ENCODE assay signal across 12 cellular contexts in the genomic region with DNA sequence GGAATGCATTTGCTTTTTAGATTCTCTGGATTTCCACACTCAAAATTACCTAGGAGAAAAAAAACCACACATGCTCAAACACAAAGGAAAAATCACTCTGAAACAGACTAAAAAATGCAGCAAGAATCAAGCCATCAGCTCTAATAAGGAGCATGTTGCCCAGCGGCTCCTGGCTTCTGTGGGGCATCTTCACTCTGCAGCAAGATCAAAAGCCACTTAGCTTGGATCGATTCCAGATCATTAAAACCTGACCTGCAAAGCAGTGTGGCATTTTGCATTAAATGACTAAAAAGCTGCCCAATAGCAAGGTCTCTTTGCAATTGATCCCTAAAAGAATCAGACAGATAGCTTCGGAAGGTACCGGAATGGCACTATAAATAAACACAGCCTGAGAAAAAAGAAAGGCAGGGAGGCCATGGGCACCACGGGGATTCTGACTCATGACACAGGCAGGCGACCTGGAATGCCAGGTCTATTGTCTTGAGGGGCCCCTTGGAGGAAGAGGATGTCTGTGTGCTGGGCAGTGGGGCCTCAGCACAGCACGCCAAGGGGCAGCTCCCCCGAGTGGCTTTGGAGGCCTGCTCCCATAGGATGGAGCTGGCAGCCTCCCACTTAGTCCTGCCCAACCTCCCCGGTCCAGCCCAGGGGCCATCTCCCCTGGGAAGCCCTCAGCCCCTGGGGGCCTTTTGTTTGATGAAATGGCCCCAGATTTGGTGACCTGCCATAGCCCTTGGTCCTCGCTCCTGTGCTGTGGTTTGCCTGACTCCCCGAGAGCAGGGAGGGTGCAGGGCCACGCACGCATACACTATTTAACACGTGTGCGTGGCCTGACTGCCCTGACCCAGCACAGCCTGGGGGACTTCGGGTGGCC. TPM values are rescaled to one million over a fixed set of nuclear protein-coding genes. Genes with fewer than 3 reads are reported as not detected.
A peak's percentile ranks its signal among the peaks of the same experiment; 100 is the strongest.
DNase-seq lines count a peak whose midpoint lies in the region; ATAC-seq, FAIRE-seq and TF ChIP-seq lines count a peak whose summit lies in the region.
"Had no signal": no experiment of that assay in that cellular context is flagged by ENCODE, and none has a peak within 500 bp of the region (broad histone marks: within the 10 kb centered on the region; RNA-seq: fewer than 3 reads in every experiment).

No MANE protein-coding gene starts in this region.

- H3K27me3 ChIP-seq in K562 (ENCODE audit: control insufficient read depth in 2 of 2, insufficient read depth in 2 of 2, low read length in 2 of 2) = no peaks in the 10 kb centered on the region

- H3K36me3 ChIP-seq in K562 (ENCODE audit: control insufficient read depth, insufficient read depth, low read length) = peaks cover 90% of the 10 kb centered on the region; the same call in 2 of the 3 replicates

- POLR2A ChIA-PET in A549 (lab: Yijun Ruan, JAX) = no interaction called here
- POLR2A ChIA-PET in K562 (lab: Yijun Ruan, JAX) = interaction anchor here (0.6 to 7.0 kb wide), 6 partner anchors 10 to 250 kb away, joined by 3 to 36 read pairs (median 3); no protein-coding TSS in a partner anchor

- H3K27ac ChIP-seq in A549 = peak overlapping the region; percentile 75 to 87
- H3K27ac ChIP-seq in K562 (ENCODE audit: extremely low read depth, low read depth, low read length) = no peak overlapping the region

- intact Hi-C loops in K562 (cut with micrococcal nuclease) = no loop called here

- H3K4me3 Mint-ChIP-seq in natural killer cell treated with Interleukin-12 subunit alpha and Interleukin-12 subunit beta and Interleukin-15 and Interleukin-18, amount 100 ng/mL, for 72 hours = no peak overlapping the region

- H2AFZ ChIP-seq in K562 (ENCODE audit: low read depth, low read length) = no peak overlapping the region

- TF ChIP-seq CTCF in A549 (IDR thresholded peaks at IDR 0.05) = no peak
- no peak for TF ChIP-seq CTCF in K562 (IDR thresholded peaks at IDR 0.05 in 2 of 3, conservative IDR thresholded peaks at IDR 0.05 in 1 of 3; ENCODE audit: insufficient read depth in 2 of 3, low read depth in 1 of 3, low read length in 3 of 3)

- CTCF ChIA-PET in A549 (lab: Yijun Ruan, JAX) (interaction anchor here (0.6 to 6.7 kb wide), 5 partner anchors 12 to 437 kb away, joined by 3 to 62 read pairs (median 6); no protein-coding TSS in a partner anchor), K562 (lab: Yijun Ruan, JAX; ENCODE audit: low intra/inter-chr PET ratio) (interaction anchor here (0.6 kb wide), 1 partner anchor 17 kb away, joined by 3 read pairs; no protein-coding TSS in a partner anchor)

- no peak overlapping the region for H3K4me3 ChIP-seq in A549
- no peak overlapping the region for H3K4me3 ChIP-seq in K562

- no peaks in the 10 kb centered on the region for H3K27me3 Mint-ChIP-seq in natural killer cell treated with Interleukin-12 subunit alpha and Interleukin-12 subunit beta and Interleukin-15 and Interleukin-18, amount 100 ng/mL, for 72 hours

- H3K36me3 Mint-ChIP-seq in natural killer cell treated with Interleukin-12 subunit alpha and Interleukin-12 subunit beta and Interleukin-15 and Interleukin-18, amount 100 ng/mL, for 72 hours = peaks cover 23% of the 10 kb centered on the region

- peaks cover 4% of the 10 kb centered on the region; the same call in 1 of the 3 replicates for H3K79me2 ChIP-seq in K562 (ENCODE audit: control insufficient read depth, insufficient read depth, low read length)

- WGBS in A549 (ENCODE audit: missing lambda C conversion rate) = 24% methylated on average over 13 of the region's 16 CpGs
- WGBS in K562 (ENCODE audit: insufficient coverage, low coverage, missing lambda C conversion rate) = 81% methylated on average over 16 of the region's 16 CpGs

- no peak for FAIRE-seq in A549 (lab: Jason Lieb, UNC)
- no peak for FAIRE-seq in K562 (lab: Jason Lieb, UNC)

- no peaks in the 10 kb centered on the region for H3K9me3 Mint-ChIP-seq in natural killer cell treated with Interleukin-12 subunit alpha and Interleukin-12 subunit beta and Interleukin-15 and Interleukin-18, amount 100 ng/mL, for 72 hours

- no peaks in the 10 kb centered on the region for H4K20me1 ChIP-seq in K562 (replicated peaks; ENCODE audit: control insufficient read depth, insufficient read depth, low read length)

- H3K4me1 Mint-ChIP-seq in natural killer cell treated with Interleukin-12 subunit alpha and Interleukin-12 subunit beta and Interleukin-15 and Interleukin-18, amount 100 ng/mL, for 72 hours (ENCODE audit: low read depth in 2 of 2) = peaks cover 23 to 25% of the 10 kb centered on the region in 2 donors

- TF ChIP-seq RAD21 in A549 (conservative IDR thresholded peaks at IDR 0.05 in 1 of 2, IDR thresholded peaks at IDR 0.05 in 1 of 2) (no peak), K562 (CRISPR knock-in tag; conservative IDR thresholded peaks at IDR 0.05 in 1 of 2, IDR thresholded peaks at IDR 0.05 in 1 of 2) (no peak)

- in situ Hi-C loops in K562 (cut with MboI) = no loop called here

- H3K9me3 ChIP-seq in A549 (no peaks in the 10 kb centered on the region), K562 (replicated peaks; ENCODE audit: control insufficient read depth, insufficient read depth, low read depth, low read length) (no peaks in the 10 kb centered on the region)

- H3K27ac Mint-ChIP-seq in natural killer cell treated with Interleukin-12 subunit alpha and Interleukin-12 subunit beta and Interleukin-15 and Interleukin-18, amount 100 ng/mL, for 72 hours = no peak overlapping the region

- H3K4me2 ChIP-seq in A549 = peak overlapping the region; percentile 78
- no peak overlapping the region for H3K4me2 ChIP-seq in K562 (ENCODE audit: insufficient read depth, low read length)

- ATAC-seq in A549 (peak; percentile 82 to 89), K562 (no peak), HG03432 (IDR thresholded peaks at IDR 0.05; ENCODE audit: unreplicated experiment) (no peak), HG03025 (IDR thresholded peaks at IDR 0.05; ENCODE audit: low FRiP score, unreplicated experiment) (no peak)
- ATAC-seq in natural killer cell treated with Interleukin-12 subunit alpha and Interleukin-12 subunit beta and Interleukin-15 and Interleukin-18, amount 100 ng/mL, for 72 hours = no peak

- peak overlapping the region in 1 of 2 experiments; percentile 26; a peak in 1 of 4 replicates for H3K9ac ChIP-seq in K562 (ENCODE audit: insufficient read depth in 1 of 2, low read depth in 2 of 2, low read length in 2 of 2)

- H3K4me1 ChIP-seq in A549 (peaks cover 29% of the 10 kb centered on the region), K562 (replicated peaks in 1 of 2; ENCODE audit: control insufficient read depth in 2 of 2, insufficient read depth in 2 of 2, low read length in 2 of 2) (peaks cover 0 to 5% of the 10 kb centered on the region in 2 experiments; a peak in 1 of 5 replicates)

- no TSS peak for BruUV-seq in K562 (replicated peaks; lab: Mats Ljungman, UMichigan)

- DNase-seq in A549 (ENCODE audit: low read depth in 1 of 2, low spot score in 1 of 2) = peak; percentile 59 to 69
- DNase-seq in HPDE6-E6E7 (ENCODE audit: extremely low spot score) = peak; percentile 42
- no peak for DNase-seq in K562 (ENCODE audit: extremely low read depth in 1 of 4, low spot score in 3 of 4)
- peak; percentile 83 for DNase-seq in iPS-NIHi11 (ENCODE audit: low spot score)
- no peak for DNase-seq in stimulated activated CD4-positive, alpha-beta T cell treated with anti-CD3 and anti-CD28 coated beads, Interleukin-4, amount 100 ng/mL, for 4 hours
- no peak for DNase-seq in natural killer cell treated with Interleukin-12 subunit alpha and Interleukin-12 subunit beta and Interleukin-15 and Interleukin-18, amount 100 ng/mL, for 72 hours (ENCODE audit: low spot score)
- DNase-seq: amniotic stem cell; NCI-H2171; stimulated activated CD4-positive, alpha-beta T cell treated with anti-CD3 and anti-CD28 coated beads, Interleukin-4, amount 100 ng/mL, for 1 hour had no signal

- TF ChIP-seq POLR2A in A549 (IDR thresholded peaks at IDR 0.05; ENCODE audit: low read length) (no peak), K562 (conservative IDR thresholded peaks at IDR 0.05) (no peak)

- no peaks in the 10 kb centered on the region for H3K9me1 ChIP-seq in K562 (ENCODE audit: control insufficient read depth, insufficient read depth, low read length)

- TF ChIP-seq EP300 in A549 (IDR thresholded peaks at IDR 0.05) (no peak), K562 (IDR thresholded peaks at IDR 0.05; ENCODE audit: low read length) (no peak)

RNA-seq across cellular contexts. Expression of a gene that starts 7.6 kb away (rescaled TPM):
- polyA plus RNA-seq in A549 (2011; rRNA removed) (43.2 and 53.0 TPM in 2 replicates), A549 (2017; fragmentation: RNase III; extraction: RNeasy Plus Mini Kit Qiagen cat#74134 plus additional on column Dnase treatment) (44.1 to 48.8 TPM (median 48.3 TPM) in 3 replicates), K562 (2011; rRNA removed) (46.3 and 50.4 TPM in 2 replicates), K562 (2014; fragmentation: Illumina TruSeq; extraction: Trizol) (26.4 and 26.7 TPM in 2 replicates), K562 (2014; fragmentation: Nextera tagmentation; extraction: Ambion mirVana) (under 1 TPM; 0.32 to 0.37 TPM), K562 (2014; rRNA removed) (34.3 and 41.4 TPM in 2 replicates)
- polyA plus RNA-seq in A549 (2012; cell fraction: cytosol; rRNA removed) = 32.8 and 35.7 TPM in 2 replicates
- 64.8 and 72.6 TPM in 2 replicates for polyA plus RNA-seq in A549 (2012; cell fraction: nucleus; rRNA removed)
- 40.6 and 49.4 TPM in 2 replicates for polyA minus RNA-seq in A549 (2011; rRNA and poly(A)+ RNA removed)
- 110 and 155 TPM in 2 replicates for total RNA-seq in K562 (2011; cell fraction: chromatin; rRNA removed; ENCODE audit: low replicate concordance)
- 95.4 and 123 TPM in 2 replicates for total RNA-seq in K562 (2011; cell fraction: nucleolus; rRNA removed)
- total RNA-seq in K562 (2011; cell fraction: nucleoplasm; rRNA removed) = 110 and 121 TPM in 2 replicates
- total RNA-seq in K562 (2014; rRNA removed) (30.8 and 42.0 TPM in 2 replicates), K562 (2014; rRNA removed; fragmentation: Illumina TruSeq; extraction: Trizol) (24.3 and 28.2 TPM in 2 replicates), K562 (2015; rRNA removed; fragmentation: Illumina TruSeq; extraction: Trizol) (36.4 and 44.5 TPM in 2 replicates), K562 (2021) (36.4 and 42.6 TPM in 2 replicates)
- polyA plus RNA-seq in K562 (2011; cell fraction: cytosol; rRNA removed) = 30.6 and 34.6 TPM in 2 replicates
- polyA plus RNA-seq in K562 (2011; cell fraction: nucleus; rRNA removed) = 121 and 133 TPM in 2 replicates
- polyA plus RNA-seq in K562 (2012) = 30.2 and 57.3 TPM in 2 replicates
- 32.2 and 37.5 TPM in 2 replicates for polyA minus RNA-seq in K562 (2011; rRNA and poly(A)+ RNA removed)
- polyA minus RNA-seq in K562 (2011; cell fraction: cytosol; rRNA and poly(A)+ RNA removed) = 16.3 and 23.9 TPM in 2 replicates
- 53.7 and 96.3 TPM in 2 replicates for polyA minus RNA-seq in K562 (2011; cell fraction: nucleus; rRNA and poly(A)+ RNA removed)
- total RNA-seq in natural killer cell treated with Interleukin-12 subunit alpha and Interleukin-12 subunit beta and Interleukin-15 and Interleukin-18, amount 100 ng/mL, for 72 hours = 10 to 100 TPM; 62.1 to 67.6 TPM

RNA-seq across cellular contexts. Expression of a gene that starts 22.5 kb away (rescaled TPM):
- polyA plus RNA-seq in A549 (2011; rRNA removed) (not detected in 2 replicates), A549 (2017; fragmentation: RNase III; extraction: RNeasy Plus Mini Kit Qiagen cat#74134 plus additional on column Dnase treatment) (not detected in 3 replicates), K562 (2011; rRNA removed) (not detected in 2 replicates), K562 (2014; fragmentation: Illumina TruSeq; extraction: Trizol) (not detected in 2 replicates), K562 (2014; fragmentation: Nextera tagmentation; extraction: Ambion mirVana) (not detected), K562 (2014; rRNA removed) (not detected in 2 replicates)
- polyA plus RNA-seq in A549 (2012; cell fraction: cytosol; rRNA removed) = not detected in 2 replicates
- polyA plus RNA-seq in A549 (2012; cell fraction: nucleus; rRNA removed) = not detected in 2 replicates
- not detected in 2 replicates for polyA minus RNA-seq in A549 (2011; rRNA and poly(A)+ RNA removed)
- not detected in 2 replicates for total RNA-seq in K562 (2011; cell fraction: chromatin; rRNA removed; ENCODE audit: low replicate concordance)
- not detected in 2 replicates for total RNA-seq in K562 (2011; cell fraction: nucleolus; rRNA removed)
- total RNA-seq in K562 (2011; cell fraction: nucleoplasm; rRNA removed) = not detected in 2 replicates
- total RNA-seq in K562 (2014; rRNA removed) (not detected in 2 replicates), K562 (2014; rRNA removed; fragmentation: Illumina TruSeq; extraction: Trizol) (not detected in 2 replicates), K562 (2015; rRNA removed; fragmentation: Illumina TruSeq; extraction: Trizol) (not detected in 2 replicates), K562 (2021) (not detected in 2 replicates)
- not detected in 2 replicates for polyA plus RNA-seq in K562 (2011; cell fraction: cytosol; rRNA removed)
- polyA plus RNA-seq in K562 (2011; cell fraction: nucleus; rRNA removed) = not detected in 2 replicates
- polyA plus RNA-seq in K562 (2012) = not detected in 2 replicates
- polyA minus RNA-seq in K562 (2011; rRNA and poly(A)+ RNA removed) = not detected in 2 replicates
- not detected in 2 replicates for polyA minus RNA-seq in K562 (2011; cell fraction: cytosol; rRNA and poly(A)+ RNA removed)
- not detected in 2 replicates for polyA minus RNA-seq in K562 (2011; cell fraction: nucleus; rRNA and poly(A)+ RNA removed)
- not detected for total RNA-seq in natural killer cell treated with Interleukin-12 subunit alpha and Interleukin-12 subunit beta and Interleukin-15 and Interleukin-18, amount 100 ng/mL, for 72 hours
- total RNA-seq: liver had no signal
- polyA plus RNA-seq: liver had no signal

RNA-seq across cellular contexts. Expression of a gene that starts 34.6 kb away (rescaled TPM):
- polyA plus RNA-seq in A549 (2011; rRNA removed) (0.11 and 0.12 TPM in 2 replicates), A549 (2017; fragmentation: RNase III; extraction: RNeasy Plus Mini Kit Qiagen cat#74134 plus additional on column Dnase treatment) (0.03 to 0.20 TPM (median 0.07 TPM) in 3 replicates), K562 (2011; rRNA removed) (not detected in 2 replicates), K562 (2014; fragmentation: Illumina TruSeq; extraction: Trizol) (not detected in 2 replicates), K562 (2014; fragmentation: Nextera tagmentation; extraction: Ambion mirVana) (not detected), K562 (2014; rRNA removed) (not detected in 2 replicates)
- polyA plus RNA-seq in A549 (2012; cell fraction: cytosol; rRNA removed) = 0.04 and 0.05 TPM in 2 replicates
- polyA plus RNA-seq in A549 (2012; cell fraction: nucleus; rRNA removed) = 0.08 and 0.12 TPM in 2 replicates
- not detected in 2 replicates for polyA minus RNA-seq in A549 (2011; rRNA and poly(A)+ RNA removed)
- total RNA-seq in K562 (2011; cell fraction: chromatin; rRNA removed; ENCODE audit: low replicate concordance) = not detected in 2 replicates
- total RNA-seq in K562 (2011; cell fraction: nucleolus; rRNA removed) = not detected in 2 replicates
- total RNA-seq in K562 (2011; cell fraction: nucleoplasm; rRNA removed) = not detected in 2 replicates
- total RNA-seq in K562 (2014; rRNA removed) (not detected in 2 replicates), K562 (2014; rRNA removed; fragmentation: Illumina TruSeq; extraction: Trizol) (not detected in 2 replicates), K562 (2015; rRNA removed; fragmentation: Illumina TruSeq; extraction: Trizol) (not detected in 2 replicates), K562 (2021) (not detected in 2 replicates)
- polyA plus RNA-seq in K562 (2011; cell fraction: cytosol; rRNA removed) = not detected in 2 replicates
- not detected in 2 replicates for polyA plus RNA-seq in K562 (2011; cell fraction: nucleus; rRNA removed)
- polyA plus RNA-seq in K562 (2012) = not detected in 2 replicates
- not detected in 2 replicates for polyA minus RNA-seq in K562 (2011; rRNA and poly(A)+ RNA removed)
- not detected in 2 replicates for polyA minus RNA-seq in K562 (2011; cell fraction: cytosol; rRNA and poly(A)+ RNA removed)
- not detected in 2 replicates for polyA minus RNA-seq in K562 (2011; cell fraction: nucleus; rRNA and poly(A)+ RNA removed)
- total RNA-seq in natural killer cell treated with Interleukin-12 subunit alpha and Interleukin-12 subunit beta and Interleukin-15 and Interleukin-18, amount 100 ng/mL, for 72 hours = not detected

Comparison
In these comparisons a context has a peak if more than half of its experiments do, and no peak if none do; other contexts are left out.
1. ATAC-seq: peak in A549 (2 of 2); none in K562 (single experiment), HG03432 (single experiment), HG03025 (single experiment) and natural killer cell treated with Interleukin-12 subunit alpha and Interleukin-12 subunit beta and Interleukin-15 and Interleukin-18, amount 100 ng/mL, for 72 hours (0 of 2).
2. DNase-seq: peak in A549 (2 of 2), HPDE6-E6E7 (single experiment) and iPS-NIHi11 (single experiment); none in K562 (0 of 4), stimulated activated CD4-positive, alpha-beta T cell treated with anti-CD3 and anti-CD28 coated beads, Interleukin-4, amount 100 ng/mL, for 4 hours (0 of 2) and natural killer cell treated with Interleukin-12 subunit alpha and Interleukin-12 subunit beta and Interleukin-15 and Interleukin-18, amount 100 ng/mL, for 72 hours (single experiment).